Comparison of ENCODE assay signal across 11 cellular contexts in the genomic region with DNA sequence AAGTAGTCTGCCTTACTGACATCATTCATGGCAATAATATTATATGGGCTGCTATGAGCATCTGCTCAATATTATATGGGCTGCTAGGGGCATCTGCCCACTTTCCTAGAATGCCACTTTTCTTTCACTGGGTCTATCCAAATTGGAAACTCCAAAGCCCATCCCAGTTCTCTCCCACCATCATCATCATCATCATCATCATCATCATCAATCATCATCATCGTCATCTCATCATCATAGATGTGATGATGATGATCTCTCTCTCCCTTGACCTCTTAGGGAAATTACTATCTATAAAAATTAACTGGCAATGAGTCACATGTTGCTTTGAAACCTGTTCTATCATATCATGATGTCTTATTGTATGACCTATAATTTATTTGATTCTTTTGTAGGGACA.
"Had no signal": no experiment of that assay in that cellular context is flagged by ENCODE, and none has a peak within 500 bp of the region (broad histone marks: within the 10 kb centered on the region; RNA-seq: fewer than 3 reads in every experiment).

No MANE protein-coding gene starts in this region.

- ATAC-seq: GM23338, HCT116 had no signal

- H3K4me1 ChIP-seq: HAP-1 had no signal

- H3K4me3 ChIP-seq: GM23248, GM23338, HAP-1 had no signal

- H3K9me3 Mint-ChIP-seq: GM23338, H9, HFFc6 had no signal

- H3K4me3 Mint-ChIP-seq: GM23338, H9, HFFc6 had no signal

- FAIRE-seq: H1, H54 had no signal

- H3K4me2 ChIP-seq: GM23338 had no signal

- H3K27ac Mint-ChIP-seq: GM23338, H9, HFFc6 had no signal

- H3K9me3 ChIP-seq: HAP-1 had no signal

- H2AFZ ChIP-seq: GM23248, GM23338 had no signal

- H3K27ac ChIP-seq: GM23248 had no signal

- H3K4me1 Mint-ChIP-seq: GM23338, H9 had no signal

- DNase-seq: GM23248, GOT3, H7, H9, HCEC 1CT, HFFc6 had no signal

- H3K9ac ChIP-seq: GM23248 had no signal

- H3K36me3 ChIP-seq: HAP-1 had no signal
